ENCODE assay signal across 23 cellular contexts in the genomic region with DNA sequence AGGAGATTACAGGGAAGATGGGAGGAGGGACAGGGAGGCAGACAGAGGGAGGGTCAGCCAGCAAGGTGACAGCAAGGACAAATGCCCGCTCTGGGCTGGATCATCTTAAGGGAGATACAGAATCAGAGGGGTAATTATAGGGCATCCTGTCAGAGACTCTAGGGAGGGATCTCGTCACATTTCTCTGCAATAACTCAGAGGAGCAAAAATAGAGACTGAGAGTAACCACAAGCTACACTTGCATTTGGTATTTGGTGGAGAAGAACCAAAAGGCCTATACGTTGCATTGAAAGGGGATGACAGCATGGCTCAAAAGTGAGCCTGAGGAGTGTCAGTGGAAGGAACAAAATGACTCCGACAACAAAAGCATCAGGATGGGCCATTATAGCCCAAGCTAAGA.
"Had no signal": no experiment of that assay in that cellular context is flagged by ENCODE, and none has a peak within 500 bp of the region (broad histone marks: within the 10 kb centered on the region; RNA-seq: fewer than 3 reads in every experiment).

No MANE protein-coding gene starts in this region.

- H3K4me1 Mint-ChIP-seq: activated naive CD8-positive, alpha-beta T cell treated with anti-CD3 and anti-CD28 coated beads, Interleukin-2, amount 10 ng/mL, durations not matched to agents 7 days and 5 days; T-helper 17 cell had no signal

- H3K36me3 Mint-ChIP-seq: activated naive CD8-positive, alpha-beta T cell treated with anti-CD3 and anti-CD28 coated beads, Interleukin-2, amount 10 ng/mL, durations not matched to agents 7 days and 5 days; WTC11 had no signal

- DNase-seq: activated CD4-positive, alpha-beta T cell treated with anti-CD3 and anti-CD28 coated beads for 48 hours; activated CD4-positive, alpha-beta T cell treated with anti-CD3 and anti-CD28 coated beads, Interleukin-2, amount 50 U/mL, for 4 hours; activated CD4-positive, CD25-positive, alpha-beta regulatory T cell treated with anti-CD3 and anti-CD28 coated beads, Interleukin-2, amount 50 U/mL, for 72 hours; activated CD8-positive, alpha-beta memory T cell treated with anti-CD3 and anti-CD28 coated beads, Interleukin-2, amount 50 U/mL, for 48 hours; activated CD8-positive, alpha-beta T cell treated with anti-CD3 and anti-CD28 coated beads, Interleukin-2, amount 10 ng/mL, durations not matched to agents 7 days and 5 days; activated naive CD4-positive, alpha-beta T cell treated with anti-CD3 and anti-CD28 coated beads, Interleukin-2, amount 50 U/mL, for 16 hours; activated naive CD8-positive, alpha-beta T cell treated with anti-CD3 and anti-CD28 coated beads, Interleukin-2, amount 10 ng/mL, durations not matched to agents 7 days and 5 days; activated T-cell treated with anti-CD3 and anti-CD28 coated beads, Interleukin-2, amount 50 U/mL, for 1 hour; aorta; body of pancreas; central memory CD4-positive, alpha-beta T cell; Kasumi-1; NCI-H1092; NCI-H1417; NCI-H1930; NCI-H2107; NCI-H2171 treated with DMSO at 0.1 percent for 48 hours; NCI-H510A treated with DMSO at 0.1 percent for 48 hours; PC-3; SHP77 treated with DMSO at 0.1 percent for 48 hours; T-helper 17 cell; T-helper 9 cell had no signal

- H3K27ac ChIP-seq: body of pancreas had no signal

- H3K4me3 Mint-ChIP-seq: activated CD8-positive, alpha-beta T cell treated with anti-CD3 and anti-CD28 coated beads, Interleukin-2, amount 10 ng/mL, durations not matched to agents 7 days and 5 days; activated naive CD8-positive, alpha-beta T cell treated with anti-CD3 and anti-CD28 coated beads, Interleukin-2, amount 10 ng/mL, durations not matched to agents 7 days and 5 days; T-helper 17 cell; WTC11 had no signal

- ATAC-seq: activated CD8-positive, alpha-beta T cell treated with anti-CD3 and anti-CD28 coated beads, Interleukin-2, amount 10 ng/mL, durations not matched to agents 7 days and 5 days; body of pancreas; PC-3; T-helper 17 cell had no signal

- H3K4me3 ChIP-seq: body of pancreas had no signal

- H3K27me3 ChIP-seq: body of pancreas had no signal

- H3K27ac Mint-ChIP-seq: activated CD8-positive, alpha-beta T cell treated with anti-CD3 and anti-CD28 coated beads, Interleukin-2, amount 10 ng/mL, durations not matched to agents 7 days and 5 days; activated naive CD8-positive, alpha-beta T cell treated with anti-CD3 and anti-CD28 coated beads, Interleukin-2, amount 10 ng/mL, durations not matched to agents 7 days and 5 days; T-helper 17 cell; WTC11 had no signal

- H3K4me1 ChIP-seq: body of pancreas had no signal

- H3K27me3 Mint-ChIP-seq: activated naive CD8-positive, alpha-beta T cell treated with anti-CD3 and anti-CD28 coated beads, Interleukin-2, amount 10 ng/mL, durations not matched to agents 7 days and 5 days; T-helper 17 cell had no signal

- H3K9me3 ChIP-seq: body of pancreas had no signal
